ENCODE assay signal across 10 cellular contexts in the genomic region with DNA sequence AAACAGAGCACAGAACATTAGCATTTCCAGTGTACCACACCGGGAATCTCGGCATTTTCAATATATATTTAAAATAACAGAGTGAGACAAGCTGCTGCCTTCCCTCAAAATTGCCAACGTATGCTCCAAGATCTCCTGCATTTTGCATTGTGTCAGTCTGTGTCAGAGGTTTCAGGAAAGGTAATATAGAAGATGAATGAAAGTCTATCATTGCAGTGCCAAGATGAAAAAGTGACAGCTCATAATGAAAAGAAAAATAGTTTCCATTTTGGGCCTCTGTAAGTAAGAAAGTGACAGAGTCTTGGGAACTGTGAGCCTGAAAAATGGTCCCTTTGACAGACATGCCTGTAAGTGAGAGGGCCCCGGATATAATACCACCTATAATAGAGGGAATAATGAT.
"Had no signal": no experiment of that assay in that cellular context is flagged by ENCODE, and none has a peak within 500 bp of the region (broad histone marks: within the 10 kb centered on the region; RNA-seq: fewer than 3 reads in every experiment).

No MANE protein-coding gene starts in this region.

- H2AFZ ChIP-seq: GM23248, GM23338 had no signal

- H3K36me3 ChIP-seq: HAP-1 had no signal

- H3K4me2 ChIP-seq: GM23338 had no signal

- H3K9ac ChIP-seq: GM23248 had no signal

- H3K27ac ChIP-seq: GM23248 had no signal

- H3K9me3 ChIP-seq: HAP-1 had no signal

- DNase-seq: GM23248, GOT3, H7, H9, HCEC 1CT, HFFc6 had no signal

- H3K4me3 ChIP-seq: GM23248, GM23338, HAP-1 had no signal

- FAIRE-seq: H1, H54 had no signal
